Comparison of ENCODE assay signal across 12 cellular contexts in genomic region chr5:57816108-57816507, GRCh38.
DNase-seq lines count a peak whose midpoint lies in the region; ATAC-seq and TF ChIP-seq lines count a peak whose summit lies in the region.
"Had no signal": no experiment of that assay in that cellular context is flagged by ENCODE, and none has a peak within 500 bp of the region (broad histone marks: within the 10 kb centered on the region; RNA-seq: fewer than 3 reads in every experiment).

No MANE protein-coding gene starts in this region.

- H2AFZ ChIP-seq in HCT116 (ENCODE audit: low read depth, low read length, poor library complexity, severe bottlenecking), result peak overlapping the region; percentile 56
- no peak overlapping the region for H2AFZ ChIP-seq in fibroblast of lung (ENCODE audit: low read length)

- H3K4me1 ChIP-seq in HCT116 (ENCODE audit: control insufficient read depth in 1 of 2, insufficient read depth in 2 of 2, low read length in 2 of 2) (peaks cover 5 to 20% of the 10 kb centered on the region in 2 experiments; a peak in 3 of 4 replicates), fibroblast of lung (ENCODE audit: control insufficient read depth, extremely low read depth, insufficient read depth, low read length) (peaks cover 7% of the 10 kb centered on the region)
- H3K4me1 ChIP-seq in naive thymus-derived CD4-positive, alpha-beta T cell (ENCODE audit: control insufficient read depth in 2 of 2, insufficient read depth in 2 of 2, low read length in 2 of 2), result no peaks in the 10 kb centered on the region
- H3K4me1 ChIP-seq: testis had no signal

- H3K9ac ChIP-seq in HCT116 (ENCODE audit: low read length) (no peak overlapping the region), fibroblast of lung (ENCODE audit: insufficient read depth, low read length) (no peak overlapping the region)

- peak; percentile 84 for ATAC-seq in HCT116
- no peak for ATAC-seq in naive thymus-derived CD4-positive, alpha-beta T cell

- H3K36me3 Mint-ChIP-seq in naive thymus-derived CD4-positive, alpha-beta T cell, result no peaks in the 10 kb centered on the region

- H3K4me1 Mint-ChIP-seq in naive thymus-derived CD4-positive, alpha-beta T cell, result no peaks in the 10 kb centered on the region

- CTCF ChIA-PET in HCT116 (lab: Charles Lee), result no interaction called here
- CTCF ChIA-PET in RWPE1 (lab: Yijun Ruan, JAX), result interaction anchor here (0.6 to 1.1 kb wide), 2 partner anchors 18 to 243 kb away, joined by 3 to 4 read pairs; no protein-coding TSS in a partner anchor
- CTCF ChIA-PET in naive thymus-derived CD4-positive, alpha-beta T cell (lab: Charles Lee), result no interaction called here

- POLR2A ChIA-PET in HCT116 (lab: Charles Lee), result no interaction called here
- POLR2A ChIA-PET in RWPE1 (lab: Yijun Ruan, JAX; ENCODE audit: low non-redundant PET), result no interaction called here
- POLR2A ChIA-PET in naive thymus-derived CD4-positive, alpha-beta T cell (lab: Charles Lee), result no interaction called here

- H3K9me3 ChIP-seq in HCT116 (ENCODE audit: control insufficient read depth in 1 of 2, insufficient read depth in 1 of 2, low read depth in 1 of 2, low read length in 2 of 2) (no peaks in the 10 kb centered on the region), fibroblast of lung (ENCODE audit: control insufficient read depth, insufficient read depth, low read depth, low read length) (no peaks in the 10 kb centered on the region)
- no peaks in the 10 kb centered on the region for H3K9me3 ChIP-seq in naive thymus-derived CD4-positive, alpha-beta T cell (ENCODE audit: control insufficient read depth in 2 of 3, low read length in 3 of 3)
- H3K9me3 ChIP-seq: testis had no signal

- TF ChIP-seq CTCF in HCT116 (IDR thresholded peaks at IDR 0.05 in 2 of 3, conservative IDR thresholded peaks at IDR 0.05 in 1 of 3; ENCODE audit: borderline replicate concordance in 1 of 3, insufficient read depth in 1 of 3, low read depth in 2 of 3, low read length in 2 of 3) (no peak), RWPE1 (conservative IDR thresholded peaks at IDR 0.05; ENCODE audit: low read depth) (no peak), fibroblast of lung (conservative IDR thresholded peaks at IDR 0.05 in 1 of 2, IDR thresholded peaks at IDR 0.05 in 1 of 2; ENCODE audit: low read depth in 1 of 2, low read length in 2 of 2) (no peak)

- H3K9me3 Mint-ChIP-seq in naive thymus-derived CD4-positive, alpha-beta T cell, result peaks cover 0 to 4% (median 0%) of the 10 kb centered on the region in 11 donors

- H3K4me2 ChIP-seq in HCT116 (ENCODE audit: low read length) (peak overlapping the region; percentile 28), fibroblast of lung (ENCODE audit: extremely low read depth, insufficient read depth, low read length) (no peak overlapping the region)

- H3K79me2 ChIP-seq in HCT116 (ENCODE audit: insufficient read depth, low read length) (no peaks in the 10 kb centered on the region), fibroblast of lung (ENCODE audit: control insufficient read depth, insufficient read depth, low read length) (no peaks in the 10 kb centered on the region)

- RAD21 ChIA-PET in HCT116 (lab: Charles Lee; ENCODE audit: low non-redundant PET in 1 of 2, low total read pairs in 2 of 2, uncharacterized antibody in 2 of 2, unreplicated experiment in 2 of 2), result no interaction called here

- H3K36me3 ChIP-seq in HCT116 (ENCODE audit: control insufficient read depth in 1 of 2, insufficient read depth in 2 of 2, low read length in 2 of 2) (no peaks in the 10 kb centered on the region), fibroblast of lung (ENCODE audit: control insufficient read depth, insufficient read depth, low read length) (no peaks in the 10 kb centered on the region)
- no peaks in the 10 kb centered on the region for H3K36me3 ChIP-seq in naive thymus-derived CD4-positive, alpha-beta T cell (ENCODE audit: control insufficient read depth in 2 of 3, insufficient read depth in 3 of 3, low read length in 3 of 3)

- intact Hi-C loops in HCT116 (cut with micrococcal nuclease), result no loop called here
- intact Hi-C loops in naive thymus-derived CD4-positive, alpha-beta T cell (cut with micrococcal nuclease), result no loop called here

- H3K27ac Mint-ChIP-seq in naive thymus-derived CD4-positive, alpha-beta T cell, result no peak overlapping the region

- H4K20me1 ChIP-seq in HCT116 (ENCODE audit: insufficient read depth), result no peaks in the 10 kb centered on the region
- no peaks in the 10 kb centered on the region for H4K20me1 ChIP-seq in fibroblast of lung (ENCODE audit: control insufficient read depth, extremely low read depth, insufficient read depth, low read length)

- H3K27me3 ChIP-seq in HCT116 (ENCODE audit: insufficient read depth, low read length) (no peaks in the 10 kb centered on the region), fibroblast of lung (ENCODE audit: control insufficient read depth, insufficient read depth, low read length) (no peaks in the 10 kb centered on the region)
- H3K27me3 ChIP-seq in naive thymus-derived CD4-positive, alpha-beta T cell (ENCODE audit: control insufficient read depth in 2 of 2, insufficient read depth in 2 of 2, low read length in 2 of 2), result no peaks in the 10 kb centered on the region
- H3K27me3 ChIP-seq: testis had no signal

- no peak overlapping the region for H3K4me3 ChIP-seq in HCT116 (replicated peaks in 1 of 2; ENCODE audit: low read depth in 1 of 2, low read length in 2 of 2)
- H3K4me3 ChIP-seq in fibroblast of lung (replicated peaks in 1 of 4; ENCODE audit: control extremely low read depth in 1 of 4, insufficient read depth in 1 of 4, low read depth in 3 of 4, low read length in 4 of 4), result no peak overlapping the region
- H3K4me3 ChIP-seq in skeletal muscle cell (ENCODE audit: low read depth, low read length), result no peak overlapping the region
- H3K4me3 ChIP-seq in naive thymus-derived CD4-positive, alpha-beta T cell (ENCODE audit: low read length), result no peak overlapping the region
- H3K4me3 ChIP-seq: testis had no signal

- no peaks in the 10 kb centered on the region for H3K9me2 ChIP-seq in HCT116 (ENCODE audit: insufficient read depth)

- H3K4me3 Mint-ChIP-seq in naive thymus-derived CD4-positive, alpha-beta T cell, result no peak overlapping the region

- DNase-seq in HCT116 (ENCODE audit: low read depth, low spot score) (peak; percentile 63), RWPE1 (ENCODE audit: low spot score) (peak; percentile 90), fibroblast of lung (ENCODE audit: low read depth in 2 of 2) (peak; percentile 92 to 99), skeletal muscle cell (ENCODE audit: low read depth) (peak; percentile 92), AML-193 (lab: John Stamatoyannopoulos, UW) (no peak)
- DNase-seq in stimulated activated CD4-positive, alpha-beta T cell treated with anti-CD3 and anti-CD28 coated beads, Interleukin-15, amount 100 ng/mL, for 24 hours, result no peak
- no peak for DNase-seq in naive thymus-derived CD4-positive, alpha-beta T cell
- DNase-seq: activated CD8-positive, alpha-beta memory T cell treated with anti-CD3 and anti-CD28 coated beads, Interleukin-2, amount 50 U/mL, for 4 hours; midbrain; NCI-H187 treated with DMSO at 0.1 percent for 48 hours; stimulated activated CD4-positive, alpha-beta T cell treated with anti-CD3 and anti-CD28 coated beads, Interleukin-1b, Interleukin-23, amount 100 ng/mL, for 48 hours; testis had no signal

- peaks cover 0 to 9% (median 6%) of the 10 kb centered on the region in 5 donors for H3K27me3 Mint-ChIP-seq in naive thymus-derived CD4-positive, alpha-beta T cell

- TF ChIP-seq POLR2A in HCT116 (IDR thresholded peaks at IDR 0.05; ENCODE audit: borderline replicate concordance, extremely low read depth, insufficient read depth, insufficient read length), result no peak

- H3K27ac ChIP-seq in HCT116 (ENCODE audit: low read depth, low read length), result no peak overlapping the region
- no peak overlapping the region for H3K27ac ChIP-seq in RWPE1
- H3K27ac ChIP-seq in fibroblast of lung (ENCODE audit: insufficient read depth, low read length), result no peak overlapping the region
- no peak overlapping the region for H3K27ac ChIP-seq in naive thymus-derived CD4-positive, alpha-beta T cell (ENCODE audit: low read depth, low read length)
- H3K27ac ChIP-seq: testis had no signal

- TF ChIP-seq RAD21 in HCT116 (IDR thresholded peaks at IDR 0.05; ENCODE audit: low read depth), result no peak

- no TSS peak for BruUV-seq in HCT116 (replicated peaks; lab: Mats Ljungman, UMichigan)

TF ChIP-seq in HCT116, 20 proteins besides CTCF, POLR2A, EP300 and RAD21:
- TF ChIP-seq JUND (IDR thresholded peaks at IDR 0.05), result peak; percentile 52
- peak; percentile 67 for TF ChIP-seq CEBPB (IDR thresholded peaks at IDR 0.05; ENCODE audit: low read depth)
- TF ChIP-seq, protein P1, sequence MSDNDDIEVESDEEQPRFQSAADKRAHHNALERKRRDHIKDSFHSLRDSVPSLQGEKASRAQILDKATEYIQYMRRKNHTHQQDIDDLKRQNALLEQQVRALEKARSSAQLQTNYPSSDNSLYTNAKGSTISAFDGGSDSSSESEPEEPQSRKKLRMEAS (IDR thresholded peaks at IDR 0.05), result peak; percentile 55
- TF ChIP-seq ELF1 (IDR thresholded peaks at IDR 0.05; ENCODE audit: borderline replicate concordance, low read depth), result no peak
- peak; percentile 43; the same call in 1 of the 2 replicates for TF ChIP-seq SIN3A (IDR thresholded peaks at IDR 0.05; ENCODE audit: low read depth)
- TF ChIP-seq ZNF274 (IDR thresholded peaks at IDR 0.05; ENCODE audit: low read depth, low read length), result no peak
- TF ChIP-seq POLR2AphosphoS5 (IDR thresholded peaks at IDR 0.05; ENCODE audit: low read depth, low read length), result peak; percentile 26; the same call in 1 of the 2 replicates
- no peak for TF ChIP-seq ZFX (IDR thresholded peaks at IDR 0.05)
- TF ChIP-seq CBX3 (IDR thresholded peaks at IDR 0.05; ENCODE audit: low read depth), result peak; percentile 78
- peak; percentile 65 for TF ChIP-seq SP1 (IDR thresholded peaks at IDR 0.05; ENCODE audit: low read depth)
- TF ChIP-seq TCF7L2 (IDR thresholded peaks at IDR 0.05; ENCODE audit: borderline replicate concordance, extremely low read depth, insufficient read depth, insufficient read length), result no peak
- TF ChIP-seq EZH2phosphoT487 (IDR thresholded peaks at IDR 0.05; ENCODE audit: borderline replicate concordance), result no peak
- TF ChIP-seq SRF (IDR thresholded peaks at IDR 0.05; ENCODE audit: low read depth), result peak; percentile 90
- no peak for TF ChIP-seq EZH2 (IDR thresholded peaks at IDR 0.05)
- TF ChIP-seq FOSL1 (IDR thresholded peaks at IDR 0.05; ENCODE audit: low read depth), result peak; percentile 44; the same call in 1 of the 2 replicates

Comparison
In these comparisons a context has a peak if more than half of its experiments do, and no peak if none do; other contexts are left out.
1. DNase-seq: peak in HCT116 (single experiment), RWPE1 (single experiment), fibroblast of lung (2 of 2) and skeletal muscle cell (single experiment); none in stimulated activated CD4-positive, alpha-beta T cell treated with anti-CD3 and anti-CD28 coated beads, Interleukin-15, amount 100 ng/mL, for 24 hours (single experiment), naive thymus-derived CD4-positive, alpha-beta T cell (0 of 9) and AML-193 (0 of 2).